ENCODE assay signal across 9 cellular contexts in the genomic region with DNA sequence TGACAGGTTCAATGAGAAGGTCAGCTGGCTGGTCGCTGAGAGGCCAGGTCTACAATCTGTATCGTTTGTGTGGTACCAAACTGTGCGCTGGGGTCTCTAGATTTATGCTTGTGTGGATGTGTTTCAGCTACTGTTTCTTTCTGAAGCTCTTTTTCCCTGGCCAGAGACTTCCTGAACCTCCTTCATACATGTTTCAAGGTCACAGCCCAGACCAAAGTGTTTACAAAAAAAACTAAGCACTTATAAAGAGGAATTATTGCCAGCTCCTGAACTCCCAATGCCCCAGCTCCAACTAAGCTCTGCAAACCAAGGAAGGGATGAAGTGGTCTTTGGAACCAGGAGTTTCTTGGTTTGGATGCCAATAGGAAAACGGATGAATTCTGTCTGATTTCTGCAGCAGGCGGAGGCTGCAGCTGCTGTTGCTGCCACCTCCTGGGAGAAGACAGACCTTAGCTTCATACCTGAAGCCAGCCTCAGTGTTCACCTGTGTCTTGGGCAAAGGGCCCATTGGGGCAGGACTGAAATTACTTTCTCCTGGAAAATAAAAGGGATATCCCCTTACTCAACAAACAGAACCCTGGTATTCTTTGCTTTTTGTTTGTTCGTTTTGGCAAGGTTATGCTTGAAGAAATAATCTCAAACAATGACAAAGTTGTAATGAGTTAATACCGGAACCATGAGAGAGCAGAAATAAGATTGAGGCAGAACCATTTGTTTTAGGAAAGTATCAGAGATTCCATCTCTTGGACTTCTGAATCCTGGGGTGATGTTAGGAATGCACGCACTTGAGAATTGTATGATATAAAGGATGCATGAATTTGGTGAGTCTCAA. TPM values are rescaled to one million over a fixed set of nuclear protein-coding genes. Genes with fewer than 3 reads are reported as not detected.
DNase-seq lines count a peak whose midpoint lies in the region; ATAC-seq and TF ChIP-seq lines count a peak whose summit lies in the region.
"Had no signal": no experiment of that assay in that cellular context is flagged by ENCODE, and none has a peak within 500 bp of the region (broad histone marks: within the 10 kb centered on the region; RNA-seq: fewer than 3 reads in every experiment).

No MANE protein-coding gene starts in this region.

- no peaks in the 10 kb centered on the region for H3K79me2 ChIP-seq in H9 (ENCODE audit: insufficient read depth, low read length)

- H3K9ac ChIP-seq in H9 (ENCODE audit: extremely low read depth, insufficient read length, low read length), result no peak overlapping the region

- H3K79me1 ChIP-seq in H9 (ENCODE audit: insufficient read depth, low read depth, low read length, poor library complexity, severe bottlenecking), result no peaks in the 10 kb centered on the region

- no peak overlapping the region for H2BK12ac ChIP-seq in H9 (ENCODE audit: insufficient read length, low read depth, low read length)

- H3K18ac ChIP-seq in H9 (ENCODE audit: insufficient read length, low read depth, low read length), result no peak overlapping the region

- no peak overlapping the region for H3K56ac ChIP-seq in H9 (ENCODE audit: insufficient read length, low read depth, low read length)

- peak; percentile 37 for TF ChIP-seq CTCF in AG09319 (IDR thresholded peaks at IDR 0.05; ENCODE audit: low read depth, low read length)
- peak; percentile 76 for TF ChIP-seq CTCF in H9 (conservative IDR thresholded peaks at IDR 0.05)
- peak; percentile 78 for TF ChIP-seq CTCF in foreskin keratinocyte (conservative IDR thresholded peaks at IDR 0.05)

- H3K27ac ChIP-seq in H9 (ENCODE audit: insufficient read length, low read depth, low read length) (no peak overlapping the region), foreskin keratinocyte (no peak overlapping the region)

- no peak overlapping the region for H2AFZ ChIP-seq in H9 (ENCODE audit: low read length)

- no peak for DNase-seq in AG09319 (ENCODE audit: extremely low read depth, low read depth)
- peak; percentile 66 for DNase-seq in H9
- DNase-seq in activated CD4-positive, alpha-beta T cell treated with anti-CD3 and anti-CD28 coated beads, Interleukin-2, amount 50 U/mL, for 1 hour, result peak; percentile 19
- peak in 1 of 2 donors; percentile 31 for DNase-seq in foreskin keratinocyte
- peak; percentile 67 for DNase-seq in sciatic nerve (ENCODE audit: low spot score)
- no peak for DNase-seq in NCI-H524 treated with DMSO at 0.1 percent for 48 hours (lab: John Stamatoyannopoulos, UW)
- DNase-seq in stimulated activated naive CD8-positive, alpha-beta T cell treated with anti-CD3 and anti-CD28 coated beads, Interleukin-15, Interleukin-2, amounts not matched to agents 100 U/mL and 50 U/mL, for 24 hours, result no peak

- peaks cover 24 to 25% of the 10 kb centered on the region in 2 experiments for H3K9me3 Mint-ChIP-seq in H9

- H4K20me1 ChIP-seq in H9 (ENCODE audit: control insufficient read depth, insufficient read depth, insufficient read length), result no peaks in the 10 kb centered on the region

- WGBS in H9 (ENCODE audit: extremely low coverage, insufficient read length, low lambda C conversion rate), result no CpG with 5 or more reads among the region's 8 CpGs

- H2BK5ac ChIP-seq in H9 (ENCODE audit: insufficient read length, low read length), result no peak overlapping the region

- H3K27me3 Mint-ChIP-seq in H9 (ENCODE audit: low read depth), result peaks cover 2% of the 10 kb centered on the region; the same call in 1 of the 2 replicates

- H4K91ac ChIP-seq in H9 (ENCODE audit: insufficient read length, low read depth, low read length), result no peak overlapping the region

- no peak overlapping the region for H3K4me3 Mint-ChIP-seq in H9
- H3K4me3 Mint-ChIP-seq: dendritic cell treated with granulocyte-macrophage colony-stimulating factor and Interleukin-4, amounts not matched to agents 40 ng/mL and 50 ng/mL, for 4 days had no signal

- H3K27me3 ChIP-seq in H9 (ENCODE audit: insufficient read depth, low read length) (no peaks in the 10 kb centered on the region), foreskin keratinocyte (no peaks in the 10 kb centered on the region)

- H3K36me3 Mint-ChIP-seq in H9 (ENCODE audit: insufficient read depth in 1 of 3, low read depth in 3 of 3), result peaks cover 16 to 23% (median 16%) of the 10 kb centered on the region in 3 experiments

- H3K4me2 ChIP-seq in H9 (ENCODE audit: insufficient read depth, insufficient read length, low read length), result no peak overlapping the region

- H2BK15ac ChIP-seq in H9 (ENCODE audit: low read depth, low read length), result no peak overlapping the region

- peaks cover 26 to 30% of the 10 kb centered on the region in 2 experiments for H3K4me1 Mint-ChIP-seq in H9

- no peaks in the 10 kb centered on the region for H3K23me2 ChIP-seq in H9 (ENCODE audit: insufficient read length, low read depth, low read length, poor library complexity, severe bottlenecking)

- ATAC-seq in foreskin keratinocyte, result peak; percentile 46
- peak; percentile 59 for ATAC-seq in sciatic nerve
- ATAC-seq in GM19463 (IDR thresholded peaks at IDR 0.05; ENCODE audit: unreplicated experiment), result no peak
- no peak for ATAC-seq in stimulated activated naive CD8-positive, alpha-beta T cell treated with anti-CD3 and anti-CD28 coated beads, Interleukin-15, Interleukin-2, amounts not matched to agents 100 U/mL and 50 U/mL, for 24 hours

- H4K8ac ChIP-seq in H9 (replicated peaks; ENCODE audit: insufficient read length, low read depth, low read length), result no peak overlapping the region

- H3K27ac Mint-ChIP-seq in H9, result 0 out of 7 replicates have a peak overlapping the region, but pooled peaks of 1 of the 3 experiments have one; percentile 39
- H3K27ac Mint-ChIP-seq: dendritic cell treated with granulocyte-macrophage colony-stimulating factor and Interleukin-4, amounts not matched to agents 40 ng/mL and 50 ng/mL, for 4 days had no signal

- H2BK20ac ChIP-seq in H9 (ENCODE audit: low read depth, low read length, poor library complexity, severe bottlenecking), result no peak overlapping the region

- no peak overlapping the region for H4K5ac ChIP-seq in H9 (ENCODE audit: insufficient read length, low read depth, low read length)

- no peak overlapping the region for H2BK120ac ChIP-seq in H9 (ENCODE audit: low read depth, low read length, poor library complexity, severe bottlenecking)

- peaks cover 10% of the 10 kb centered on the region for H3K9me3 ChIP-seq in H9 (ENCODE audit: control insufficient read depth, low read depth, low read length)

- no peak overlapping the region for H3K4ac ChIP-seq in H9 (ENCODE audit: low read depth, low read length)

- no peak overlapping the region for H3K14ac ChIP-seq in H9 (ENCODE audit: insufficient read depth, low read length)

- H3K23ac ChIP-seq in H9 (ENCODE audit: insufficient read length, low read depth, low read length), result no peak overlapping the region

- H3T11ph ChIP-seq in H9 (ENCODE audit: low read length), result no peak overlapping the region

- H2AK5ac ChIP-seq in H9 (ENCODE audit: insufficient read length, low read length), result no peak overlapping the region

- H3K4me1 ChIP-seq in H9 (ENCODE audit: insufficient read depth, low read length), result no peaks in the 10 kb centered on the region; the same call in 1 of the 2 replicates
- H3K4me1 ChIP-seq in foreskin keratinocyte, result no peaks in the 10 kb centered on the region

- intact Hi-C loops in sciatic nerve (cut with DNase I), result no loop called here

RNA-seq across cellular contexts. Expression of a gene that starts 24.6 kb away (rescaled TPM):
- 33.8 and 34.3 TPM in 2 replicates for total RNA-seq in H9 (2021)
- total RNA-seq in foreskin keratinocyte, result 27.0 and 27.2 TPM in 2 replicates
- polyA plus RNA-seq in foreskin keratinocyte, result 16.3 and 16.9 TPM in 2 replicates
- 110 TPM for total RNA-seq in sciatic nerve

Comparison
In these comparisons a context has a peak if more than half of its experiments do, and no peak if none do; other contexts are left out.
1. DNase-seq: peak in H9 (single experiment), activated CD4-positive, alpha-beta T cell treated with anti-CD3 and anti-CD28 coated beads, Interleukin-2, amount 50 U/mL, for 1 hour (single experiment) and sciatic nerve (single experiment); none in AG09319 (single experiment), NCI-H524 treated with DMSO at 0.1 percent for 48 hours (single experiment) and stimulated activated naive CD8-positive, alpha-beta T cell treated with anti-CD3 and anti-CD28 coated beads, Interleukin-15, Interleukin-2, amounts not matched to agents 100 U/mL and 50 U/mL, for 24 hours (single experiment).
2. ATAC-seq: peak in foreskin keratinocyte (single experiment) and sciatic nerve (single experiment); none in GM19463 (single experiment) and stimulated activated naive CD8-positive, alpha-beta T cell treated with anti-CD3 and anti-CD28 coated beads, Interleukin-15, Interleukin-2, amounts not matched to agents 100 U/mL and 50 U/mL, for 24 hours (single experiment).
3. Peak in every context shown above with its lines, with median percentiles within 50 percentile points of each other: CTCF ChIP-seq.